In the genomic region with DNA sequence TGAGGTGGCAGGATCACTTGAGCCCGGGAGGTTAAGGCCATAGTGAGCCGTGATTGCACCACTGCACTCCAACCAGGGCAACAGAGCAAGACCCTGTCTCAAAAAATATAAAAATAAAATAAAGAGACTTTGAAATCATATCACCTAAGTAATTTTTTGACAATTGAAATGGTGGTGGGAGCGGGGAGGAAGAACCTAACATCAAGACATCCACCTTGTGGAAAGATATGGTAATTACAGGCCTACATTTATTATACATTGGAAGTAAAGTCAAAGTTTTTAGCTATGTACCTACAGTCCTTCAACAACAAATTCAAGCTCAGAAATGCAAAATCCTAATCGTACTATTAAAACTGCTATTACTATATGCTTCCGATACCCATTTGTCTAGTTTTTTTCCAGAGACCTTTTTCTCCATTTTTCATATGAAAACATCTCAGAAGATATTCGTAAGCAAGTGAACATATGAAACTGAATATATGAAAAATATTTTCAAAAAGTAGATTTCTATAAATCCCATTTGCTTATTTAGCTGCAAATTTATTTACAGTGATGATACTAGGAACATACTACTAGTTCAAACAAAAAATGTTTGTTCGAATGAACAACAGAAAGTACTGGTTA, we compare ENCODE assay signal across 9 cellular contexts.
DNase-seq lines count a peak whose midpoint lies in the region; ATAC-seq and TF ChIP-seq lines count a peak whose summit lies in the region.
"Had no signal": no experiment of that assay in that cellular context is flagged by ENCODE, and none has a peak within 500 bp of the region (broad histone marks: within the 10 kb centered on the region; RNA-seq: fewer than 3 reads in every experiment).

No MANE protein-coding gene starts in this region.

- H3K27me3 ChIP-seq in H7 (ENCODE audit: control insufficient read depth, insufficient read depth, low read length) (no peaks in the 10 kb centered on the region), neural progenitor cell (peaks cover 63% of the 10 kb centered on the region)

- peak; percentile 68 for TF ChIP-seq CTCF in neural progenitor cell (IDR thresholded peaks at IDR 0.05)

- no peaks in the 10 kb centered on the region for H3K79me2 ChIP-seq in neural progenitor cell (ENCODE audit: low read depth)

- H3K27ac ChIP-seq in neural progenitor cell = no peak overlapping the region
- H3K27ac ChIP-seq in substantia nigra (ENCODE audit: low read depth, low read length, poor library complexity, severe bottlenecking) = no peak overlapping the region

- H2AFZ ChIP-seq in neural progenitor cell (replicated peaks) = no peak overlapping the region

- no peaks in the 10 kb centered on the region for H3K4me1 ChIP-seq in neural progenitor cell

- H3K4me3 ChIP-seq in H7 (ENCODE audit: insufficient read depth, low read depth, low read length) = no peak overlapping the region
- no peak overlapping the region for H3K4me3 ChIP-seq in neural progenitor cell

- H3K9me3 ChIP-seq in neural progenitor cell (ENCODE audit: low read depth) = no peaks in the 10 kb centered on the region

- no peak overlapping the region for H3K4me3 Mint-ChIP-seq in neural progenitor cell
- H3K4me3 Mint-ChIP-seq: dendritic cell treated with granulocyte-macrophage colony-stimulating factor and Interleukin-4, amounts not matched to agents 40 ng/mL and 50 ng/mL, for 4 days had no signal

- no peaks in the 10 kb centered on the region for H3F3A ChIP-seq in neural progenitor cell (ENCODE audit: low read depth)

- no peak overlapping the region for H3K27ac Mint-ChIP-seq in neural progenitor cell
- H3K27ac Mint-ChIP-seq: dendritic cell treated with granulocyte-macrophage colony-stimulating factor and Interleukin-4, amounts not matched to agents 40 ng/mL and 50 ng/mL, for 4 days had no signal

- no peaks in the 10 kb centered on the region for H3K36me3 ChIP-seq in H7 (replicated peaks; ENCODE audit: control insufficient read depth, insufficient read depth, low read length)
- H3K36me3 ChIP-seq in neural progenitor cell = no peaks in the 10 kb centered on the region

- H3K27me3 Mint-ChIP-seq in neural progenitor cell (ENCODE audit: insufficient read depth, low read depth) = peaks cover 5% of the 10 kb centered on the region
- H3K27me3 Mint-ChIP-seq: dendritic cell treated with granulocyte-macrophage colony-stimulating factor and Interleukin-4, amounts not matched to agents 40 ng/mL and 50 ng/mL, for 4 days had no signal

- no peaks in the 10 kb centered on the region for H3K36me3 Mint-ChIP-seq in neural progenitor cell

- H4K20me1 ChIP-seq in neural progenitor cell (ENCODE audit: low read depth) = no peaks in the 10 kb centered on the region

- ATAC-seq in HG02970 (IDR thresholded peaks at IDR 0.05; ENCODE audit: low FRiP score, unreplicated experiment) = no peak

- DNase-seq in AG20443 (ENCODE audit: low spot score) (peak; percentile 44), H7 (peak; percentile 26), NCI-H69 (lab: John Stamatoyannopoulos, UW) (peak; percentile 17), dermis blood vessel endothelial cell (peak; percentile 64), neural progenitor cell (ENCODE audit: low spot score) (peak; percentile 46), substantia nigra (lab: John Stamatoyannopoulos, UW) (no peak), HPDE6-E6E7 (ENCODE audit: extremely low spot score) (no peak)

- no peak overlapping the region for H3K4me2 ChIP-seq in neural progenitor cell

- no peak overlapping the region for H3K9ac ChIP-seq in neural progenitor cell

- no peaks in the 10 kb centered on the region for H3K4me1 Mint-ChIP-seq in neural progenitor cell

- no peaks in the 10 kb centered on the region for H3K9me3 Mint-ChIP-seq in neural progenitor cell
- H3K9me3 Mint-ChIP-seq: dendritic cell treated with granulocyte-macrophage colony-stimulating factor and Interleukin-4, amounts not matched to agents 40 ng/mL and 50 ng/mL, for 4 days had no signal

Comparison
In these comparisons a context has a peak if more than half of its experiments do, and no peak if none do; other contexts are left out.
1. DNase-seq: peak in AG20443 (single experiment), H7 (single experiment), NCI-H69 (single experiment), dermis blood vessel endothelial cell (single experiment) and neural progenitor cell (single experiment); none in substantia nigra (0 of 49) and HPDE6-E6E7 (single experiment).